Comparison of ENCODE assay signal across 1 cellular context in the genomic region with DNA sequence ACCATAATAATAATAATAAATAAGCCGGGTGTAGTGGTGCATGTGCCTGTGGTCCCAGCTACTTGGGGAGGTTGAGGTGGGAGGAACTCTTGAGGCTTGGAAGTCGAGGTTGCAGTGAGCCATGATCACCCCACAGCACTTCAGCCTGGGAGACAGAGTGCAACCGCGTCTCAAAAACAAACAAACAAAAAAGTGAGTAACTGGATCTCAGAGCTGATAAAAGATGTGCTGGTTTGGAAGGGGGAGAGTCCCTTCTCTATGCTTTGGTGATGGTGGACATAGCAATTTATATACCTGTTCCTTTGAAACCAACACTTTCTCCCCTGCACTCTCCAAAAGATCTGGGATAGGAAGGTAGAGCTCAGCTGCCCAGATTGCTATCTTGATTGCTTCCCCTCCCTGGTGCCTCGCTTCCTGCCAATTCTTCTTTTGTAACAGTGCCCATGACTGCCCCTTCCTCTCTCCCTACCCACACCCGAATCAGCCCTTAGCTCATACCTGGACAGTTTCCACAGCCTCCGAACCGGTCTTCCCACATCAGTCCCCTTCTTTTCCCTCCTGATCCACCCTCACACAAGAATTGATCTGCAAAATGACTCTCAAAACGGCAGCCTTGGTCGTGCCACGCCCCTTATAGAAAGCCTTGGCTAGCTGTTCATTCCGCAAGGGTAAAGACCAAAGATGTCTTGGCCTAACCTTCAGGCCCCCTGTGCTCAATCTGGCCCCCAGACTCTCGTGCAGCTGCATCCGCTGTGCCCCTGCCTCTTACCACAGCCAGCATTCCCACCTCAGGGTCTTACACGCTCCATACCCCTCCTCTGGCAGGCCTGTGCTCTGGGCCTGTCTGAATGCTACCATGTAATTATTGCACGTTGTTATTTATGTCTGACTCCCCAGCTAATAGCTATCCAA.
TF ChIP-seq lines count a peak whose summit lies in the region.

No MANE protein-coding gene starts in this region.

TF ChIP-seq in H1, 55 proteins besides CTCF, POLR2A, EP300 and RAD21:
- TF ChIP-seq RBBP5 (IDR thresholded peaks at IDR 0.05; ENCODE audit: borderline replicate concordance, low read depth, low read length) (0 out of 2 replicates have a peak, but pooled peaks have one; percentile 58), CTBP2 (IDR thresholded peaks at IDR 0.05; ENCODE audit: borderline replicate concordance, insufficient read depth, insufficient read length, low read length) (no peak)
